11 cellular contexts compared by ENCODE assay signal in the genomic region with DNA sequence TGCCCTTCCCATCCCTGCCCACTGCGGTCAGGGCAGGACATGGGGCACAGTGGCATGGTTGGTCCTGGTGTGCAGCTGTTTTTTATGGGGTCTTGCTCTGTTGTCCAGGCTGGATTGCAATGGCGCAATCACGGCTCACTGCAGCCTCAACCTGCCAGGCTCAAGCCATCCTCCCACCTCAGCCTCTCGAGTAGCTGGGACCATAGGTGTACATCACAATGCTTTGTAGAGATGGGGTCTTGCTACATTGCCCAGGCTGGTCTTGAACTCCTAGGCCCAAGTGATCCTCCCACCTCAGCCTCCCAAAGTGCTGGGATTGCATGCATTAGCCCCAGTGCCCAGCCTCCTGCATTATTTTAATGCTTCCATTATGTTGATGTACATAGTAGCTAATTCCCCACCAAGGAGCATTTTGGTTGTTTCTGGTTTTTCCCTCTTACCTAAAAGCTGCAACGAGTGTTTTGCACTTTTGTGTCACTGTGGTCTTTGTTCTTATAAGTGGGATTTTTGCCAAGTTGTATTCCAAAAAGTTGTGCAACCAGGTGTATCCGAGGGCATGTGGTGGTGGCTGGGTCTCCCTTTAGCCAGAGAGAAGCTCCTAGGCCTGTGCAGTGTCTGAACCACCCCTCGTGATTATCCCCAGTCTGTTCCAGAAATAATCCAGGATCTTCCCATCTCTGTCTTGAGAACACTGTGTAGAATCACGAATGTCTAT.
"Had no signal": no experiment of that assay in that cellular context is flagged by ENCODE, and none has a peak within 500 bp of the region (broad histone marks: within the 10 kb centered on the region; RNA-seq: fewer than 3 reads in every experiment).

No MANE protein-coding gene starts in this region.

- H3K27ac Mint-ChIP-seq: natural killer cell had no signal

- ATAC-seq: esophagus mucosa, heart left ventricle, natural killer cell, upper lobe of right lung had no signal

- H3K27ac ChIP-seq: heart left ventricle, tibial nerve, upper lobe of right lung, vagina had no signal

- H3K4me1 ChIP-seq: upper lobe of right lung, vagina had no signal

- H3K4me1 Mint-ChIP-seq: neural crest cell had no signal

- H3K9me3 Mint-ChIP-seq: natural killer cell, neural crest cell had no signal

- H3K27me3 ChIP-seq: heart left ventricle, tibial nerve, upper lobe of right lung, vagina had no signal

- H3K4me3 Mint-ChIP-seq: natural killer cell, neural crest cell had no signal

- H3K9me3 ChIP-seq: heart left ventricle, mucosa of descending colon, tibial nerve, upper lobe of right lung, vagina had no signal

- DNase-seq: heart left ventricle; hippocampal formation; natural killer cell; stimulated activated CD4-positive, alpha-beta T cell treated with anti-CD3 and anti-CD28 coated beads, Interleukin-12 subunit alpha, Interleukin-12 subunit beta, amount 100 ng/mL, for 4 hours; stimulated activated naive CD4-positive, alpha-beta T cell treated with Interleukin-2 at 50 U/mL for 16 hours; upper lobe of right lung had no signal

- H3K4me3 ChIP-seq: heart left ventricle, mucosa of descending colon, tibial nerve, upper lobe of right lung, vagina had no signal
